Comparison of ENCODE assay signal across 8 cellular contexts in the genomic region with DNA sequence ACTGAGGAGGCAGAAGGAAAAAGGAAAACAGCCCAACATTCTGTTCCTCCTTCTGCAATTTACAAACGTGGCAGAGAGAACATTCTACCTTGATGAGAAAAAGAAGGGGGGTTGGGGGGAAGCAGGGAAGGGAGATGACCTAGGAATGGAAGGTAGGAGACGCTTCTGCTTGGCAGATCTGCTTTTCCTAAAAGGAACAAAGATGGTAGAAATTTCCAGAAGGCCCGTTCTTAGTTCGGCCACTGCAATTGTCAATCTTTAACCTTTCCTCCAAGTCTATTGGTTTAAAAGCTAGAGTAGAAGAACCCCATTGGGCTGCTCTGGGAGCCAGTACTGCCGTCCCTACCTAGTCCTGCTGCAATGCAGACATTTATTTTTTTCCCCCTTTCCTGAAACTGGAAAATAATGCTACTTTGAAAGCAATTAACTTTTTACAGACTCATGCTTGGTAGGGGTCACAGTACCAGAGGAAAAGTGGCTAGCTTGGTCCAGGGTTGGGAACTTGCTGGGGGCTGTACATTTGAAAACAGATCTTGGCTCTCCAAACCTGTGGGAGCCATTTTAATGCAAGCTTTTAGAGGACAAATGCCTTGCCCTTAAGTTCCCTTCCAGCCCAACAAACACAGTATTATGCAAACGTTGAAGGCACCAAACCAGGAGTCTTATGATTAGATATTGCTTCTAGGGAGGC. TPM values are rescaled to one million over a fixed set of nuclear protein-coding genes. Genes with fewer than 3 reads are reported as not detected.
A peak's percentile ranks its signal among the peaks of the same experiment; 100 is the strongest.
DNase-seq lines count a peak whose midpoint lies in the region; ATAC-seq, FAIRE-seq and TF ChIP-seq lines count a peak whose summit lies in the region.

No MANE protein-coding gene starts in this region.

- H3K27ac ChIP-seq in effector memory CD4-positive, alpha-beta T cell (ENCODE audit: insufficient read depth, low read length, poor library complexity, severe bottlenecking), result peak overlapping the region; percentile 6
- H3K27ac ChIP-seq in pancreas, result peak overlapping the region; percentile 79 to 99 (median 96)

- intact Hi-C loops in pancreas (cut with DNase I), result no loop called here

- POLR2A ChIA-PET in GM10248 (lab: Yijun Ruan, JAX), result interaction anchor here (1.0 kb wide), 1 partner anchor 23 kb away, joined by 3 read pairs; no protein-coding TSS in a partner anchor

- TF ChIP-seq CTCF in GM12875 (IDR thresholded peaks at IDR 0.05; ENCODE audit: borderline replicate concordance, insufficient read depth, low read depth, low read length) (no peak), pancreas (IDR thresholded peaks at IDR 0.05) (no peak), GM10248 (IDR thresholded peaks at IDR 0.05; ENCODE audit: control extremely low read depth, extremely low read depth, low read depth, missing control alignments) (no peak)

- CTCF ChIA-PET in GM10248 (lab: Yijun Ruan, JAX), result interaction anchor here (1.3 to 14.0 kb wide), 4 partner anchors 19 to 157 kb away, joined by 3 to 203 read pairs (median 64); no protein-coding TSS in a partner anchor

- H3K4me3 ChIP-seq in GM12875 (ENCODE audit: low read depth, low read length), result peak overlapping the region; percentile 54
- H3K4me3 ChIP-seq in effector memory CD4-positive, alpha-beta T cell (ENCODE audit: insufficient read depth, low read depth, low read length, poor library complexity, severe bottlenecking), result peak overlapping the region; percentile 38
- H3K4me3 ChIP-seq in pancreas, result peak overlapping the region in 1 of 4 donors; percentile 29

- peaks cover 7% of the 10 kb centered on the region for H3K36me3 ChIP-seq in effector memory CD4-positive, alpha-beta T cell (ENCODE audit: control insufficient read depth, insufficient read depth, low read length)
- no peaks in the 10 kb centered on the region for H3K36me3 ChIP-seq in pancreas

- DNase-seq in OCI-M1 (lab: John Stamatoyannopoulos, UW) (peak; percentile 82), pancreas (no peak), HK-2 (ENCODE audit: unreplicated experiment) (no peak), GM10248 (ENCODE audit: extremely low spot score) (no peak), T-helper 9 cell (no peak)
- DNase-seq in effector memory CD4-positive, alpha-beta T cell, result no peak

- H3K4me1 ChIP-seq in effector memory CD4-positive, alpha-beta T cell (ENCODE audit: control insufficient read depth, insufficient read depth, low read length, poor library complexity, severe bottlenecking), result peaks cover 60% of the 10 kb centered on the region
- peaks cover 84 to 96% (median 93%) of the 10 kb centered on the region in 3 donors for H3K4me1 ChIP-seq in pancreas

- no peak for FAIRE-seq in pancreas (lab: Jason Lieb, UNC)

- H3K27me3 ChIP-seq in effector memory CD4-positive, alpha-beta T cell (replicated peaks; ENCODE audit: control insufficient read depth, insufficient read depth, low read length, poor library complexity, severe bottlenecking), result no peaks in the 10 kb centered on the region
- H3K27me3 ChIP-seq in pancreas, result no peaks in the 10 kb centered on the region

- H3K9me3 ChIP-seq in effector memory CD4-positive, alpha-beta T cell (ENCODE audit: control insufficient read depth, low read length), result no peaks in the 10 kb centered on the region
- H3K9me3 ChIP-seq in pancreas, result no peaks in the 10 kb centered on the region

- WGBS in pancreas, 2 donors, result 37 to 38% methylated on average over 6 of the region's 6 CpGs

- ATAC-seq in pancreas (no peak), HG02623 (IDR thresholded peaks at IDR 0.05; ENCODE audit: unreplicated experiment) (no peak)

RNA-seq across cellular contexts. Expression of gene ZMYND8, which starts 2.7 kb away (rescaled TPM):
- 10 to 100 TPM; 11.3 to 25.6 (median 18.5) TPM for total RNA-seq in pancreas
- 10 to 100 TPM; 10.8 to 13.9 TPM for polyA plus RNA-seq in pancreas
